ENCODE assay signal across 8 cellular contexts in genomic region chr4:25378130-25378743, GRCh38. TPM values are rescaled to one million over a fixed set of nuclear protein-coding genes. Genes with fewer than 3 reads are reported as not detected.
A peak's percentile ranks its signal among the peaks of the same experiment; 100 is the strongest.
DNase-seq lines count a peak whose midpoint lies in the region; ATAC-seq and TF ChIP-seq lines count a peak whose summit lies in the region.

No MANE protein-coding gene starts in this region.

- peaks cover 5% of the 10 kb centered on the region for H3K4me1 Mint-ChIP-seq in Calu3 (ENCODE audit: low read depth, unreplicated experiment)

- H3K4me3 Mint-ChIP-seq in Calu3 (ENCODE audit: low read depth, unreplicated experiment) = no peak overlapping the region

- TF ChIP-seq CTCF in Calu3 (IDR thresholded peaks at IDR 0.05; ENCODE audit: unreplicated experiment) (no peak), fibroblast of mammary gland (conservative IDR thresholded peaks at IDR 0.05; ENCODE audit: control insufficient read depth, insufficient read depth, low read depth, low read length) (no peak), retinal pigment epithelial cell (conservative IDR thresholded peaks at IDR 0.05; ENCODE audit: low read depth, low read length) (no peak)

- no TSS peak for BruUV-seq in Calu3 (replicated peaks; lab: Mats Ljungman, UMichigan)

- ATAC-seq in HG02623 (IDR thresholded peaks at IDR 0.05; ENCODE audit: unreplicated experiment) = no peak

- no peaks in the 10 kb centered on the region for H3K27me3 Mint-ChIP-seq in Calu3 (ENCODE audit: unreplicated experiment)

- CTCF ChIA-PET in Calu3 (lab: Charles Lee) = no interaction called here

- intact Hi-C loops in Calu3 (cut with micrococcal nuclease; ENCODE audit: unreplicated experiment) = no loop called here

- H3K9me3 Mint-ChIP-seq in Calu3 (ENCODE audit: low read depth, unreplicated experiment) = no peaks in the 10 kb centered on the region

- peaks cover 23% of the 10 kb centered on the region for H3K36me3 Mint-ChIP-seq in Calu3 (ENCODE audit: insufficient read depth, unreplicated experiment)

- peak overlapping the region; percentile 90 for H3K4me3 ChIP-seq in fibroblast of mammary gland (ENCODE audit: control insufficient read depth, low read depth, low read length)
- H3K4me3 ChIP-seq in retinal pigment epithelial cell (ENCODE audit: low read length) = peak overlapping the region; percentile 93

- H3K27ac Mint-ChIP-seq in Calu3 (ENCODE audit: unreplicated experiment) = peak overlapping the region; percentile 77

- DNase-seq in Calu3 = no peak
- peak; percentile 52 for DNase-seq in OCI-M1 (lab: John Stamatoyannopoulos, UW)
- DNase-seq in fibroblast of mammary gland (ENCODE audit: low read depth) = no peak
- DNase-seq in retinal pigment epithelial cell (ENCODE audit: low read depth) = no peak
- no peak for DNase-seq in EL
- no peak for DNase-seq in NCI-H2171 (lab: John Stamatoyannopoulos, UW)
- no peak for DNase-seq in stimulated activated CD4-positive, alpha-beta T cell treated with anti-CD3 and anti-CD28 coated beads, Interleukin-1b, Interleukin-23, amount 100 ng/mL, for 48 hours

RNA-seq across cellular contexts. Expression of gene ANAPC4, which starts 1.2 kb away (rescaled TPM):
- 23.2 and 24.0 TPM in 2 replicates for total RNA-seq in Calu3 (2022)
